Comparison of ENCODE assay signal across 16 cellular contexts in genomic region chr17:75900691-75901533, GRCh38.
"Had no signal": no experiment of that assay in that cellular context is flagged by ENCODE, and none has a peak within 500 bp of the region (broad histone marks: within the 10 kb centered on the region; RNA-seq: fewer than 3 reads in every experiment).

No MANE protein-coding gene starts in this region.

- H3K4me3 ChIP-seq: cardiac muscle cell, lung, right lobe of liver, tibial nerve had no signal

- DNase-seq: activated CD4-positive, alpha-beta T cell treated with anti-CD3 and anti-CD28 coated beads, Interleukin-2, amount 50 U/mL, for 48 hours; activated gamma-delta T cell treated with Interleukin-2 at 50 U/mL for 16 hours; activated T-cell treated with anti-CD3 and anti-CD28 coated beads, Interleukin-2, amount 50 U/mL, for 72 hours; hippocampal formation; midbrain; stimulated activated CD4-positive, alpha-beta T cell treated with anti-CD3 and anti-CD28 coated beads, Interleukin-2, amount 100 ng/mL, for 24 hours; stimulated activated naive B cell treated with anti-CD40 and anti-IgM and Interleukin-4, amounts not matched to agents 10 μg/mL and 1 μg/mL and 100 μg/mL, for 72 hours; T-helper 2 cell had no signal

- H3K27ac ChIP-seq: cardiac muscle cell, right lobe of liver, tibial nerve had no signal

- H3K9me3 Mint-ChIP-seq: activated T-cell treated with anti-CD3 and anti-CD28 coated beads, Interleukin-2, amount 50 U/mL, for 72 hours; stimulated activated naive B cell treated with anti-CD40 and anti-IgM and Interleukin-4, amounts not matched to agents 10 μg/mL and 1 μg/mL and 100 μg/mL, for 72 hours had no signal

- H3K4me3 Mint-ChIP-seq: activated T-cell treated with anti-CD3 and anti-CD28 coated beads, Interleukin-2, amount 50 U/mL, for 72 hours; stimulated activated naive B cell treated with anti-CD40 and anti-IgM and Interleukin-4, amounts not matched to agents 10 μg/mL and 1 μg/mL and 100 μg/mL, for 72 hours had no signal

- H3K27me3 ChIP-seq: cardiac muscle cell, right lobe of liver, tibial nerve had no signal

- FAIRE-seq: astrocyte, endometrium had no signal

- ATAC-seq: activated T-cell treated with anti-CD3 and anti-CD28 coated beads, Interleukin-2, amount 50 U/mL, for 72 hours; esophagus mucosa; stimulated activated naive B cell treated with anti-CD40 and anti-IgM and Interleukin-4, amounts not matched to agents 10 μg/mL and 1 μg/mL and 100 μg/mL, for 72 hours had no signal

- H3K27ac Mint-ChIP-seq: activated T-cell treated with anti-CD3 and anti-CD28 coated beads, Interleukin-2, amount 50 U/mL, for 72 hours had no signal

- H3K9me3 ChIP-seq: right lobe of liver, tibial nerve had no signal

- H3K27me3 Mint-ChIP-seq: progenitor cell of endocrine pancreas; stimulated activated naive B cell treated with anti-CD40 and anti-IgM and Interleukin-4, amounts not matched to agents 10 μg/mL and 1 μg/mL and 100 μg/mL, for 72 hours had no signal
